Comparison of ENCODE assay signal across 9 cellular contexts in genomic region chr2:108587621-108588020, GRCh38. TPM values are rescaled to one million over a fixed set of nuclear protein-coding genes. Genes with fewer than 3 reads are reported as not detected.
A peak's percentile ranks its signal among the peaks of the same experiment; 100 is the strongest.
DNase-seq lines count a peak whose midpoint lies in the region; ATAC-seq and TF ChIP-seq lines count a peak whose summit lies in the region.
"Had no signal": no experiment of that assay in that cellular context is flagged by ENCODE, and none has a peak within 500 bp of the region (broad histone marks: within the 10 kb centered on the region; RNA-seq: fewer than 3 reads in every experiment).

No MANE protein-coding gene starts in this region.

- no peaks in the 10 kb centered on the region for H3K27me3 ChIP-seq in gastrocnemius medialis

- H3K9me3 Mint-ChIP-seq in activated T-helper 17 cell treated with anti-CD3 and anti-CD28 coated beads, Interleukin-2, amount 50 U/mL, for 72 hours, result no peaks in the 10 kb centered on the region

- intact Hi-C loops in left cardiac atrium (cut with DNase I), result loop anchor here in 1 of 2 donors (10.0 kb wide), 1 partner anchor 53 kb away; the partner anchor contains the start of gene LIMS1
- intact Hi-C loops in gastrocnemius medialis (cut with DNase I; ENCODE audit: low total_unique reads), result no loop called here

- H3K4me3 Mint-ChIP-seq in activated T-helper 17 cell treated with anti-CD3 and anti-CD28 coated beads, Interleukin-2, amount 50 U/mL, for 72 hours, result peak overlapping the region; percentile 29

- H3K9me3 ChIP-seq in gastrocnemius medialis, result no peaks in the 10 kb centered on the region

- no peaks in the 10 kb centered on the region for H3K36me3 Mint-ChIP-seq in activated T-helper 17 cell treated with anti-CD3 and anti-CD28 coated beads, Interleukin-2, amount 50 U/mL, for 72 hours (ENCODE audit: low read depth)

- H3K4me3 ChIP-seq in gastrocnemius medialis, result peak overlapping the region in 1 of 4 donors; percentile 20

- H3K27ac Mint-ChIP-seq in activated T-helper 17 cell treated with anti-CD3 and anti-CD28 coated beads, Interleukin-2, amount 50 U/mL, for 72 hours, result peak overlapping the region; percentile 48

- no peaks in the 10 kb centered on the region for H3K36me3 ChIP-seq in gastrocnemius medialis

- no peak for TF ChIP-seq POLR2A in gastrocnemius medialis (IDR thresholded peaks at IDR 0.05)

- H3K27ac ChIP-seq in gastrocnemius medialis, result peak overlapping the region; percentile 83 to 87 (median 86)

- DNase-seq in H4 (ENCODE audit: low spot score), result peak; percentile 42
- peak; percentile 63 for DNase-seq in left cardiac atrium
- DNase-seq in gastrocnemius medialis, result peak; percentile 53 to 76
- DNase-seq in stimulated activated naive CD4-positive, alpha-beta T cell (lab: John Stamatoyannopoulos, UW), result no peak
- DNase-seq in NCI-H524 (lab: John Stamatoyannopoulos, UW), result no peak
- DNase-seq in effector CD4-positive, alpha-beta T cell, result no peak
- no peak for DNase-seq in NCI-H345 treated with DMSO at 0.1 percent for 48 hours (lab: John Stamatoyannopoulos, UW; ENCODE audit: unreplicated experiment)
- DNase-seq: mesendoderm had no signal

- no peak for ATAC-seq in activated T-helper 17 cell treated with anti-CD3 and anti-CD28 coated beads, Interleukin-2, amount 50 U/mL, for 72 hours (replicated peaks)
- ATAC-seq in left cardiac atrium (peak; percentile 71 to 79), gastrocnemius medialis (peak; percentile 82 to 88)

- no peaks in the 10 kb centered on the region for H3K27me3 Mint-ChIP-seq in activated T-helper 17 cell treated with anti-CD3 and anti-CD28 coated beads, Interleukin-2, amount 50 U/mL, for 72 hours

- peaks cover 27% of the 10 kb centered on the region for H3K4me1 Mint-ChIP-seq in activated T-helper 17 cell treated with anti-CD3 and anti-CD28 coated beads, Interleukin-2, amount 50 U/mL, for 72 hours

- peaks cover 68 to 71% of the 10 kb centered on the region in 2 donors for H3K4me1 ChIP-seq in gastrocnemius medialis

- in situ Hi-C loops in gastrocnemius medialis (cut with MboI; ENCODE audit: low sequenced_read_pairs in 4 of 4), result loop anchor here in 2 of 4 donors (10.0 to 25.0 kb wide), 2 partner anchors 125 to 243 kb away; no protein-coding TSS in a partner anchor

- no peak for TF ChIP-seq CTCF in gastrocnemius medialis (IDR thresholded peaks at IDR 0.05 in 4 of 5, conservative IDR thresholded peaks at IDR 0.05 in 1 of 5)

RNA-seq across cellular contexts. Expression of gene LIMS1, which starts 53.4 kb away (rescaled TPM):
- total RNA-seq in H4 (2014; rRNA removed; shearing (Covaris generic)), result 31.6 and 50.6 TPM in 2 replicates
- total RNA-seq in activated T-helper 17 cell treated with anti-CD3 and anti-CD28 coated beads, Interleukin-2, amount 50 U/mL, for 72 hours, result 100 to 1,000 TPM; 146 to 186 TPM
- total RNA-seq in left cardiac atrium (10 to 100 TPM; 59.8 to 65.2 TPM), gastrocnemius medialis (100 to 1,000 TPM; 147 to 308 (median 224) TPM)

Comparison
In these comparisons a context has a peak if more than half of its experiments do, and no peak if none do; other contexts are left out.
1. DNase-seq: peak in H4 (single experiment), left cardiac atrium (single experiment) and gastrocnemius medialis (2 of 2); none in stimulated activated naive CD4-positive, alpha-beta T cell (0 of 6), NCI-H524 (0 of 2), effector CD4-positive, alpha-beta T cell (single experiment) and NCI-H345 treated with DMSO at 0.1 percent for 48 hours (single experiment).